In genomic region chr20:25705830-25706351, GRCh38 we compare ENCODE assay signal across 14 cellular contexts. TPM values are rescaled to one million over a fixed set of nuclear protein-coding genes. Genes with fewer than 3 reads are reported as not detected.
DNase-seq lines count a peak whose midpoint lies in the region; ATAC-seq and TF ChIP-seq lines count a peak whose summit lies in the region.
"Had no signal": no experiment of that assay in that cellular context is flagged by ENCODE, and none has a peak within 500 bp of the region (broad histone marks: within the 10 kb centered on the region; RNA-seq: fewer than 3 reads in every experiment).

No MANE protein-coding gene starts in this region.

- peaks cover 19% of the 10 kb centered on the region for H3K4me1 ChIP-seq in CD4-positive, alpha-beta memory T cell (ENCODE audit: insufficient read depth, low read length)
- H3K4me1 ChIP-seq in heart left ventricle (no peaks in the 10 kb centered on the region), tibial artery (no peaks in the 10 kb centered on the region)
- H3K4me1 ChIP-seq: BLaER1, HAP-1 had no signal

- no peak for TF ChIP-seq POLR2A in heart left ventricle (IDR thresholded peaks at IDR 0.05)

- DNase-seq in activated CD8-positive, alpha-beta T cell treated with anti-CD3 and anti-CD28 coated beads for 36 hours, result no peak
- DNase-seq in activated CD8-positive, alpha-beta T cell treated with anti-CD3 and anti-CD28 coated beads, Interleukin-2, amount 10 ng/mL, durations not matched to agents 7 days and 5 days, result no peak
- DNase-seq in CD4-positive, alpha-beta memory T cell, result no peak
- no peak for DNase-seq in memory B cell (ENCODE audit: low spot score in 2 of 2)
- no peak for DNase-seq in stimulated activated effector memory CD8-positive, alpha-beta T cell treated with anti-CD3 and anti-CD28 coated beads, Interleukin-12 subunit alpha, Interleukin-12 subunit beta, amount 100 ng/mL, for 72 hours (ENCODE audit: low spot score in 2 of 2)
- no peak for DNase-seq in stimulated activated CD4-positive, alpha-beta T cell treated with anti-CD3 and anti-CD28 coated beads, Interleukin-15, amount 100 ng/mL, for 24 hours
- DNase-seq in heart left ventricle, result no peak
- no peak for DNase-seq in tibial artery
- DNase-seq: 8988T, Caco-2, GM23248 had no signal

- H3K36me3 Mint-ChIP-seq in activated CD8-positive, alpha-beta T cell treated with anti-CD3 and anti-CD28 coated beads for 36 hours (ENCODE audit: low read depth), result peaks cover 31% of the 10 kb centered on the region
- H3K36me3 Mint-ChIP-seq in activated CD8-positive, alpha-beta T cell treated with anti-CD3 and anti-CD28 coated beads, Interleukin-2, amount 10 ng/mL, durations not matched to agents 7 days and 5 days (ENCODE audit: low read depth), result peaks cover 25% of the 10 kb centered on the region
- peaks cover 5 to 18% of the 10 kb centered on the region in 2 donors for H3K36me3 Mint-ChIP-seq in CD4-positive, alpha-beta memory T cell
- H3K36me3 Mint-ChIP-seq in memory B cell, result peaks cover 15% of the 10 kb centered on the region
- no peaks in the 10 kb centered on the region for H3K36me3 Mint-ChIP-seq in stimulated activated effector memory CD8-positive, alpha-beta T cell treated with anti-CD3 and anti-CD28 coated beads, Interleukin-12 subunit alpha, Interleukin-12 subunit beta, amount 100 ng/mL, for 72 hours
- H3K36me3 Mint-ChIP-seq: CD14-positive monocyte had no signal

- intact Hi-C loops in activated CD8-positive, alpha-beta T cell treated with anti-CD3 and anti-CD28 coated beads for 36 hours (cut with micrococcal nuclease), result no loop called here
- intact Hi-C loops in CD4-positive, alpha-beta memory T cell (cut with micrococcal nuclease), result no loop called here
- intact Hi-C loops in heart left ventricle (cut with DNase I) (loop anchor here in 1 of 10 donors (10.0 kb wide), 1 partner anchor 51 kb away; no protein-coding TSS in a partner anchor), tibial artery (cut with DNase I; ENCODE audit: low total_unique reads) (no loop called here)

- no peak overlapping the region for H3K4me3 Mint-ChIP-seq in activated CD8-positive, alpha-beta T cell treated with anti-CD3 and anti-CD28 coated beads for 36 hours
- no peak overlapping the region for H3K4me3 Mint-ChIP-seq in activated CD8-positive, alpha-beta T cell treated with anti-CD3 and anti-CD28 coated beads, Interleukin-2, amount 10 ng/mL, durations not matched to agents 7 days and 5 days
- peak overlapping the region in 2 of 8 donors; percentile 7 to 18 for H3K4me3 Mint-ChIP-seq in CD4-positive, alpha-beta memory T cell
- no peak overlapping the region for H3K4me3 Mint-ChIP-seq in memory B cell
- no peak overlapping the region for H3K4me3 Mint-ChIP-seq in stimulated activated effector memory CD8-positive, alpha-beta T cell treated with anti-CD3 and anti-CD28 coated beads, Interleukin-12 subunit alpha, Interleukin-12 subunit beta, amount 100 ng/mL, for 72 hours
- H3K4me3 Mint-ChIP-seq: CD14-positive monocyte had no signal

- no peak for TF ChIP-seq CTCF in activated CD8-positive, alpha-beta T cell treated with anti-CD3 and anti-CD28 coated beads for 36 hours (IDR thresholded peaks at IDR 0.05)
- TF ChIP-seq CTCF in heart left ventricle (IDR thresholded peaks at IDR 0.05) (no peak), tibial artery (IDR thresholded peaks at IDR 0.05) (no peak)

- no peaks in the 10 kb centered on the region for H3K27me3 ChIP-seq in CD4-positive, alpha-beta memory T cell (ENCODE audit: insufficient read depth, low read length)
- no peaks in the 10 kb centered on the region for H3K27me3 ChIP-seq in heart left ventricle
- H3K27me3 ChIP-seq in tibial artery, result no peaks in the 10 kb centered on the region
- H3K27me3 ChIP-seq: BLaER1 had no signal

- H3K4me1 Mint-ChIP-seq in activated CD8-positive, alpha-beta T cell treated with anti-CD3 and anti-CD28 coated beads for 36 hours (ENCODE audit: low read depth), result peaks cover 22% of the 10 kb centered on the region
- peaks cover 25% of the 10 kb centered on the region for H3K4me1 Mint-ChIP-seq in activated CD8-positive, alpha-beta T cell treated with anti-CD3 and anti-CD28 coated beads, Interleukin-2, amount 10 ng/mL, durations not matched to agents 7 days and 5 days (ENCODE audit: low read depth)
- peaks cover 14 to 41% (median 29%) of the 10 kb centered on the region in 4 donors for H3K4me1 Mint-ChIP-seq in CD4-positive, alpha-beta memory T cell
- H3K4me1 Mint-ChIP-seq in memory B cell, result peaks cover 17% of the 10 kb centered on the region
- peaks cover 17% of the 10 kb centered on the region for H3K4me1 Mint-ChIP-seq in stimulated activated effector memory CD8-positive, alpha-beta T cell treated with anti-CD3 and anti-CD28 coated beads, Interleukin-12 subunit alpha, Interleukin-12 subunit beta, amount 100 ng/mL, for 72 hours

- no peak for ATAC-seq in activated CD8-positive, alpha-beta T cell treated with anti-CD3 and anti-CD28 coated beads for 36 hours
- no peak for ATAC-seq in activated CD8-positive, alpha-beta T cell treated with anti-CD3 and anti-CD28 coated beads, Interleukin-2, amount 10 ng/mL, durations not matched to agents 7 days and 5 days
- ATAC-seq in memory B cell (ENCODE audit: low read depth), result no peak
- no peak for ATAC-seq in stimulated activated effector memory CD8-positive, alpha-beta T cell treated with anti-CD3 and anti-CD28 coated beads, Interleukin-12 subunit alpha, Interleukin-12 subunit beta, amount 100 ng/mL, for 72 hours
- no peak for ATAC-seq in heart left ventricle

- H3K9me3 ChIP-seq in CD4-positive, alpha-beta memory T cell (ENCODE audit: control insufficient read depth in 1 of 2, low read length in 2 of 2), result no peaks in the 10 kb centered on the region
- H3K9me3 ChIP-seq in heart left ventricle (peaks cover 0 to 23% (median 0%) of the 10 kb centered on the region in 12 donors), tibial artery (no peaks in the 10 kb centered on the region)
- H3K9me3 ChIP-seq: HAP-1 had no signal

- CTCF ChIA-PET in activated CD8-positive, alpha-beta T cell treated with anti-CD3 and anti-CD28 coated beads for 36 hours (lab: Charles Lee), result no interaction called here
- CTCF ChIA-PET in activated CD8-positive, alpha-beta T cell treated with anti-CD3 and anti-CD28 coated beads, Interleukin-2, amount 10 ng/mL, durations not matched to agents 7 days and 5 days (lab: Charles Lee), result no interaction called here
- CTCF ChIA-PET in CD4-positive, alpha-beta memory T cell (lab: Charles Lee; ENCODE audit: partially characterized antibody), result interaction anchor here (0.6 kb wide), 1 partner anchor 482 kb away, joined by 3 read pairs; no protein-coding TSS in a partner anchor

- POLR2A ChIA-PET in activated CD8-positive, alpha-beta T cell treated with anti-CD3 and anti-CD28 coated beads for 36 hours (lab: Charles Lee), result no interaction called here
- POLR2A ChIA-PET in activated CD8-positive, alpha-beta T cell treated with anti-CD3 and anti-CD28 coated beads, Interleukin-2, amount 10 ng/mL, durations not matched to agents 7 days and 5 days (lab: Charles Lee), result no interaction called here
- POLR2A ChIA-PET in CD4-positive, alpha-beta memory T cell (lab: Charles Lee; ENCODE audit: partially characterized antibody), result interaction anchor here (1.9 to 2.0 kb wide), 2 partner anchors 9 to 13 kb away, joined by 6 to 9 read pairs; partner anchors contain the start of gene ZNF337

- H3K36me3 ChIP-seq in CD4-positive, alpha-beta memory T cell (ENCODE audit: insufficient read depth, low read length), result no peaks in the 10 kb centered on the region
- no peaks in the 10 kb centered on the region for H3K36me3 ChIP-seq in heart left ventricle
- no peaks in the 10 kb centered on the region for H3K36me3 ChIP-seq in tibial artery
- H3K36me3 ChIP-seq: BLaER1, HAP-1 had no signal

- H3K27me3 Mint-ChIP-seq in activated CD8-positive, alpha-beta T cell treated with anti-CD3 and anti-CD28 coated beads for 36 hours, result no peaks in the 10 kb centered on the region
- H3K27me3 Mint-ChIP-seq in activated CD8-positive, alpha-beta T cell treated with anti-CD3 and anti-CD28 coated beads, Interleukin-2, amount 10 ng/mL, durations not matched to agents 7 days and 5 days (ENCODE audit: low read depth), result no peaks in the 10 kb centered on the region
- H3K27me3 Mint-ChIP-seq in CD4-positive, alpha-beta memory T cell, result no peaks in the 10 kb centered on the region
- no peaks in the 10 kb centered on the region for H3K27me3 Mint-ChIP-seq in memory B cell

- H3K9me3 Mint-ChIP-seq in activated CD8-positive, alpha-beta T cell treated with anti-CD3 and anti-CD28 coated beads for 36 hours, result peaks cover 9% of the 10 kb centered on the region
- peaks cover 13% of the 10 kb centered on the region for H3K9me3 Mint-ChIP-seq in activated CD8-positive, alpha-beta T cell treated with anti-CD3 and anti-CD28 coated beads, Interleukin-2, amount 10 ng/mL, durations not matched to agents 7 days and 5 days (ENCODE audit: insufficient read depth)
- H3K9me3 Mint-ChIP-seq in CD4-positive, alpha-beta memory T cell, result peaks cover 0 to 9% (median 4%) of the 10 kb centered on the region in 8 donors
- peaks cover 8% of the 10 kb centered on the region for H3K9me3 Mint-ChIP-seq in memory B cell
- no peaks in the 10 kb centered on the region for H3K9me3 Mint-ChIP-seq in stimulated activated effector memory CD8-positive, alpha-beta T cell treated with anti-CD3 and anti-CD28 coated beads, Interleukin-12 subunit alpha, Interleukin-12 subunit beta, amount 100 ng/mL, for 72 hours

- no peak overlapping the region for H3K4me3 ChIP-seq in CD4-positive, alpha-beta memory T cell (ENCODE audit: low read length in 2 of 2)
- H3K4me3 ChIP-seq in heart left ventricle (no peak overlapping the region), tibial artery (no peak overlapping the region)
- H3K4me3 ChIP-seq: BLaER1, GM23248, HAP-1 had no signal

- H3K27ac Mint-ChIP-seq in activated CD8-positive, alpha-beta T cell treated with anti-CD3 and anti-CD28 coated beads for 36 hours, result peak overlapping the region; percentile 17
- H3K27ac Mint-ChIP-seq in activated CD8-positive, alpha-beta T cell treated with anti-CD3 and anti-CD28 coated beads, Interleukin-2, amount 10 ng/mL, durations not matched to agents 7 days and 5 days, result no peak overlapping the region
- peak overlapping the region in 4 of 7 donors; percentile 4 to 91 (median 56) for H3K27ac Mint-ChIP-seq in CD4-positive, alpha-beta memory T cell
- H3K27ac Mint-ChIP-seq in memory B cell, result peak overlapping the region; percentile 68
- peak overlapping the region; percentile 68 for H3K27ac Mint-ChIP-seq in stimulated activated effector memory CD8-positive, alpha-beta T cell treated with anti-CD3 and anti-CD28 coated beads, Interleukin-12 subunit alpha, Interleukin-12 subunit beta, amount 100 ng/mL, for 72 hours
- H3K27ac Mint-ChIP-seq: CD14-positive monocyte had no signal

- no peak overlapping the region for H3K27ac ChIP-seq in CD4-positive, alpha-beta memory T cell (ENCODE audit: low read depth, low read length)
- H3K27ac ChIP-seq in heart left ventricle (no peak overlapping the region), tibial artery (no peak overlapping the region)
- H3K27ac ChIP-seq: BLaER1, GM23248 had no signal

RNA-seq across cellular contexts. Expression of gene ZNF337, which starts 9.2 kb away (rescaled TPM):
- total RNA-seq in activated CD8-positive, alpha-beta T cell treated with anti-CD3 and anti-CD28 coated beads for 36 hours, result 10 to 100 TPM; 15.0 to 16.6 TPM
- total RNA-seq in activated CD8-positive, alpha-beta T cell treated with anti-CD3 and anti-CD28 coated beads, Interleukin-2, amount 10 ng/mL, durations not matched to agents 7 days and 5 days, result 10 to 100 TPM; 16.6 to 16.8 TPM
- total RNA-seq in CD4-positive, alpha-beta memory T cell, result 10 to 100 TPM; 34.8 to 36.6 TPM
- 10 to 100 TPM in 1 of 2 donors, 1 to 10 TPM in 1; 3.3 to 19.8 TPM for polyA plus RNA-seq in CD4-positive, alpha-beta memory T cell
- 10 to 100 TPM in 1 of 9 donors, 1 to 10 TPM in 8; 5.8 to 10.3 (median 6.6) TPM for total RNA-seq in heart left ventricle
- polyA plus RNA-seq in heart left ventricle, result 1 to 10 TPM; 5.5 to 6.2 TPM
